25 cellular contexts compared by ENCODE assay signal in genomic region chr2:146748046-146748445, GRCh38.
"Had no signal": no experiment of that assay in that cellular context is flagged by ENCODE, and none has a peak within 500 bp of the region (broad histone marks: within the 10 kb centered on the region; RNA-seq: fewer than 3 reads in every experiment).

No MANE protein-coding gene starts in this region.

- H3K4me1 ChIP-seq: left ventricle myocardium inferior, pancreas, prostate gland, spleen, stomach, testis, thyroid gland, transverse colon, upper lobe of right lung had no signal

- H3K36me3 ChIP-seq: left ventricle myocardium inferior, pancreas, prostate gland, spleen, stomach, thyroid gland, transverse colon, upper lobe of right lung had no signal

- H3K9me3 ChIP-seq: left ventricle myocardium inferior, pancreas, prostate gland, spleen, stomach, testis, thyroid gland, transverse colon, upper lobe of right lung had no signal

- H3K27ac ChIP-seq: hepatocyte, left ventricle myocardium inferior, pancreas, prostate gland, spleen, stomach, testis, thyroid gland, transverse colon, upper lobe of right lung had no signal

- H3K27me3 Mint-ChIP-seq: naive thymus-derived CD4-positive, alpha-beta T cell; natural killer cell treated with Interleukin-12 subunit alpha and Interleukin-12 subunit beta and Interleukin-15 and Interleukin-18, amount 100 ng/mL, for 72 hours; stimulated activated naive B cell treated with anti-CD40 and anti-IgM and Interleukin-4, amounts not matched to agents 10 μg/mL and 1 μg/mL and 100 μg/mL, for 72 hours had no signal

- H3K4me1 Mint-ChIP-seq: naive thymus-derived CD4-positive, alpha-beta T cell; stimulated activated naive B cell treated with anti-CD40 and anti-IgM and Interleukin-4, amounts not matched to agents 10 μg/mL and 1 μg/mL and 100 μg/mL, for 72 hours had no signal

- H3K36me3 Mint-ChIP-seq: mesothelial cell of epicardium; naive thymus-derived CD4-positive, alpha-beta T cell; natural killer cell treated with Interleukin-12 subunit alpha and Interleukin-12 subunit beta and Interleukin-15 and Interleukin-18, amount 100 ng/mL, for 72 hours; stimulated activated naive B cell treated with anti-CD40 and anti-IgM and Interleukin-4, amounts not matched to agents 10 μg/mL and 1 μg/mL and 100 μg/mL, for 72 hours had no signal

- H3K4me3 Mint-ChIP-seq: mesothelial cell of epicardium; naive thymus-derived CD4-positive, alpha-beta T cell; natural killer cell treated with Interleukin-12 subunit alpha and Interleukin-12 subunit beta and Interleukin-15 and Interleukin-18, amount 100 ng/mL, for 72 hours; stimulated activated naive B cell treated with anti-CD40 and anti-IgM and Interleukin-4, amounts not matched to agents 10 μg/mL and 1 μg/mL and 100 μg/mL, for 72 hours had no signal

- H3K27ac Mint-ChIP-seq: mesothelial cell of epicardium; naive thymus-derived CD4-positive, alpha-beta T cell; natural killer cell treated with Interleukin-12 subunit alpha and Interleukin-12 subunit beta and Interleukin-15 and Interleukin-18, amount 100 ng/mL, for 72 hours; stimulated activated naive B cell treated with anti-CD40 and anti-IgM and Interleukin-4, amounts not matched to agents 10 μg/mL and 1 μg/mL and 100 μg/mL, for 72 hours had no signal

- H3K27me3 ChIP-seq: hepatocyte, spleen, stomach, testis, thyroid gland, transverse colon, upper lobe of right lung had no signal

- ATAC-seq: naive thymus-derived CD4-positive, alpha-beta T cell; natural killer cell treated with Interleukin-12 subunit alpha and Interleukin-12 subunit beta and Interleukin-15 and Interleukin-18, amount 100 ng/mL, for 72 hours; pancreas; right cardiac atrium; sciatic nerve; stimulated activated naive B cell treated with anti-CD40 and anti-IgM and Interleukin-4, amounts not matched to agents 10 μg/mL and 1 μg/mL and 100 μg/mL, for 72 hours; stimulated activated naive CD8-positive, alpha-beta T cell treated with anti-CD3 and anti-CD28 coated beads, Interleukin-15, Interleukin-2, amounts not matched to agents 100 U/mL and 50 U/mL, for 24 hours; upper lobe of right lung had no signal

- H3K9me3 Mint-ChIP-seq: mesothelial cell of epicardium had no signal

- DNase-seq: islet precursor cell; left ventricle myocardium inferior; mesendoderm; naive thymus-derived CD4-positive, alpha-beta T cell; nucleus accumbens; pancreas; posterior cingulate gyrus; retina; right cardiac atrium; small intestine; spleen; stimulated activated CD4-positive, alpha-beta T cell treated with anti-CD3 and anti-CD28 coated beads, Interleukin-4, amount 100 ng/mL, for 24 hours; stimulated activated naive B cell treated with anti-CD40 and anti-IgM and Interleukin-4, amounts not matched to agents 10 μg/mL and 1 μg/mL and 100 μg/mL, for 72 hours; stimulated activated naive CD8-positive, alpha-beta T cell treated with anti-CD3 and anti-CD28 coated beads, Interleukin-15, Interleukin-2, amounts not matched to agents 100 U/mL and 50 U/mL, for 24 hours; stomach; testis; thyroid gland; transverse colon; upper lobe of right lung had no signal

- H3K4me3 ChIP-seq: hepatocyte, left ventricle myocardium inferior, lung, pancreas, prostate gland, spleen, stomach, testis, thyroid gland, transverse colon, upper lobe of right lung had no signal
